Comparison of ENCODE assay signal across 19 cellular contexts in genomic region chr5:61246768-61247307, GRCh38.
"Had no signal": no experiment of that assay in that cellular context is flagged by ENCODE, and none has a peak within 500 bp of the region (broad histone marks: within the 10 kb centered on the region; RNA-seq: fewer than 3 reads in every experiment).

No MANE protein-coding gene starts in this region.

- H3K4me3 ChIP-seq: left lung, lower lobe of right lung, right atrium auricular region, right lobe of liver, tibial nerve, uterus had no signal

- DNase-seq: immature natural killer cell; kidney; left lung; lower lobe of right lung; mammary epithelial cell; mesenchymal stem cell; naive thymus-derived CD8-positive, alpha-beta T cell; right lobe of liver; stimulated activated CD4-positive, alpha-beta T cell treated with anti-CD3 and anti-CD28 coated beads, Interleukin-12 subunit alpha, Interleukin-12 subunit beta, amount 100 ng/mL, for 4 hours; stimulated activated CD4-positive, alpha-beta T cell treated with anti-CD3 and anti-CD28 coated beads, Interleukin-15, amount 100 ng/mL, for 24 hours; stimulated activated CD4-positive, alpha-beta T cell treated with anti-CD3 and anti-CD28 coated beads, Interleukin-2, amount 100 ng/mL, for 24 hours; stimulated activated CD4-positive, alpha-beta T cell treated with anti-CD3 and anti-CD28 coated beads, Interleukin-4, amount 100 ng/mL, for 24 hours; stimulated activated naive CD4-positive, alpha-beta T cell; substantia nigra; uterus had no signal

- ATAC-seq: naive thymus-derived CD8-positive, alpha-beta T cell; right lobe of liver; stimulated activated effector memory CD8-positive, alpha-beta T cell treated with anti-CD3 and anti-CD28 coated beads, Interleukin-12 subunit alpha, Interleukin-12 subunit beta, amount 100 ng/mL, for 72 hours had no signal

- H3K4me1 ChIP-seq: left lung, lower lobe of right lung, right atrium auricular region, right lobe of liver, uterus had no signal

- H3K27me3 ChIP-seq: left lung, neutrophil, right atrium auricular region, right lobe of liver, tibial nerve, uterus had no signal

- H3K36me3 ChIP-seq: left lung, lower lobe of right lung, neutrophil, right atrium auricular region, right lobe of liver, tibial nerve, uterus had no signal

- H3K9me3 ChIP-seq: lower lobe of right lung, neutrophil, right lobe of liver, uterus had no signal

- H3K27ac ChIP-seq: left lung, lower lobe of right lung, neutrophil, right atrium auricular region, right lobe of liver, uterus had no signal
